Comparison of ENCODE assay signal across 8 cellular contexts in genomic region chr19:40221858-40222619, GRCh38. TPM values are rescaled to one million over a fixed set of nuclear protein-coding genes. Genes with fewer than 3 reads are reported as not detected.
DNase-seq lines count a peak whose midpoint lies in the region; ATAC-seq lines count a peak whose summit lies in the region.

No MANE protein-coding gene starts in this region.

- ATAC-seq in GM19324 (IDR thresholded peaks at IDR 0.05; ENCODE audit: low FRiP score, unreplicated experiment): no peak

- intact Hi-C loops in activated T-helper 2 cell treated with anti-CD3 and anti-CD28 coated beads, Interferon-gamma antibody, Interleukin-2, Interleukin-4, amounts not matched to agents 10 μg/mL and 5 μg/mL and 100 μg/mL, durations not matched to agents 14 hours and 24 hours and 36 hours (cut with micrococcal nuclease): loop anchor here (1.0 kb wide), 1 partner anchor 82 kb away; no protein-coding TSS in a partner anchor

- no peak overlapping the region for H3K27ac Mint-ChIP-seq in activated T-helper 2 cell treated with anti-CD3 and anti-CD28 coated beads, Interferon-gamma antibody, Interleukin-2, Interleukin-4, amounts not matched to agents 10 μg/mL and 5 μg/mL and 100 μg/mL, durations not matched to agents 14 hours and 24 hours and 36 hours

- H3K4me1 Mint-ChIP-seq in activated T-helper 2 cell treated with anti-CD3 and anti-CD28 coated beads, Interferon-gamma antibody, Interleukin-2, Interleukin-4, amounts not matched to agents 10 μg/mL and 5 μg/mL and 100 μg/mL, durations not matched to agents 14 hours and 24 hours and 36 hours (ENCODE audit: low read depth): peaks cover 12% of the 10 kb centered on the region

- H3K36me3 Mint-ChIP-seq in activated T-helper 2 cell treated with anti-CD3 and anti-CD28 coated beads, Interferon-gamma antibody, Interleukin-2, Interleukin-4, amounts not matched to agents 10 μg/mL and 5 μg/mL and 100 μg/mL, durations not matched to agents 14 hours and 24 hours and 36 hours (ENCODE audit: low read depth): no peaks in the 10 kb centered on the region

- H3K27me3 Mint-ChIP-seq in activated T-helper 2 cell treated with anti-CD3 and anti-CD28 coated beads, Interferon-gamma antibody, Interleukin-2, Interleukin-4, amounts not matched to agents 10 μg/mL and 5 μg/mL and 100 μg/mL, durations not matched to agents 14 hours and 24 hours and 36 hours (ENCODE audit: low read depth): peaks cover 53% of the 10 kb centered on the region

- DNase-seq in GM03348 (ENCODE audit: low spot score): peak; percentile 98
- DNase-seq in NAMALWA (ENCODE audit: low spot score): peak; percentile 92
- DNase-seq in SIG-M5 treated with dmso at 0.1 percent for 504 hours (lab: John Stamatoyannopoulos, UW; ENCODE audit: unreplicated experiment): peak; percentile 62
- DNase-seq in activated T-helper 2 cell treated with anti-CD3 and anti-CD28 coated beads, Interferon-gamma antibody, Interleukin-2, Interleukin-4, amounts not matched to agents 10 μg/mL and 5 μg/mL and 100 μg/mL, durations not matched to agents 14 hours and 24 hours and 36 hours (ENCODE audit: low spot score): peak; percentile 67
- peak; percentile 85 for DNase-seq in fibroblast of the conjunctiva (ENCODE audit: low read depth)
- peak; percentile 64 for DNase-seq in non-pigmented ciliary epithelial cell (ENCODE audit: low read depth)
- DNase-seq in superior temporal gyrus (ENCODE audit: extremely low spot score): peak; percentile 97

- peaks cover 5% of the 10 kb centered on the region for H3K9me3 Mint-ChIP-seq in activated T-helper 2 cell treated with anti-CD3 and anti-CD28 coated beads, Interferon-gamma antibody, Interleukin-2, Interleukin-4, amounts not matched to agents 10 μg/mL and 5 μg/mL and 100 μg/mL, durations not matched to agents 14 hours and 24 hours and 36 hours

- H3K4me3 Mint-ChIP-seq in activated T-helper 2 cell treated with anti-CD3 and anti-CD28 coated beads, Interferon-gamma antibody, Interleukin-2, Interleukin-4, amounts not matched to agents 10 μg/mL and 5 μg/mL and 100 μg/mL, durations not matched to agents 14 hours and 24 hours and 36 hours (ENCODE audit: low read depth): no peak overlapping the region

RNA-seq across cellular contexts. Expression of gene TTC9B, which starts 3.9 kb away (rescaled TPM):
- not detected in 2 replicates for total RNA-seq in activated T-helper 2 cell treated with anti-CD3 and anti-CD28 coated beads, Interferon-gamma antibody, Interleukin-2, Interleukin-4, amounts not matched to agents 10 μg/mL and 5 μg/mL and 100 μg/mL, durations not matched to agents 14 hours and 24 hours and 36 hours

RNA-seq across cellular contexts. Expression of gene CCNP, which starts 4.5 kb away (rescaled TPM):
- 0.25 TPM in 1 of 2 replicates, not detected in the other for total RNA-seq in activated T-helper 2 cell treated with anti-CD3 and anti-CD28 coated beads, Interferon-gamma antibody, Interleukin-2, Interleukin-4, amounts not matched to agents 10 μg/mL and 5 μg/mL and 100 μg/mL, durations not matched to agents 14 hours and 24 hours and 36 hours

RNA-seq across cellular contexts. Expression of gene MAP3K10, which starts 30.8 kb away (rescaled TPM):
- 20.0 and 21.7 TPM in 2 replicates for total RNA-seq in activated T-helper 2 cell treated with anti-CD3 and anti-CD28 coated beads, Interferon-gamma antibody, Interleukin-2, Interleukin-4, amounts not matched to agents 10 μg/mL and 5 μg/mL and 100 μg/mL, durations not matched to agents 14 hours and 24 hours and 36 hours
